In the genomic region with DNA sequence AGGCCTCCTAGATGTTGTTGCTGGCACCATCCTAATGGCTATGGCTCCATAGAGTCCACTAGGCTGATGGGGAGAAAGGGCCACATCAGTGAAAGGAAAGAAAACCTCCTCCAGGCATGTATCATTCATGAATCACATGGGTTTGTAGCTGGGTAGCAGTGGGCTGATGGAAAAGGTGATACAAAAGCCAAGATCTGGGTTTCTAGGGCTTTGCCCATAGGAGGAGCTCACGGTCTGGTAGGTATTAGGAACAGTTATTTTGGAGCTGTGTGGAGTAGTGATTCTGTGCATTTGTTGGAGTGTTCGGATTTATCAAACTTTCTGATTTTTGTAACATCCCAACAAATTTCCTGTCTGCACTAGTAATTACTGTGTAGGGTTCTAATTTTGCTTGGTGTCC, we compare ENCODE assay signal across 19 cellular contexts.
DNase-seq lines count a peak whose midpoint lies in the region; ATAC-seq, FAIRE-seq and TF ChIP-seq lines count a peak whose summit lies in the region.
"Had no signal": no experiment of that assay in that cellular context is flagged by ENCODE, and none has a peak within 500 bp of the region (broad histone marks: within the 10 kb centered on the region; RNA-seq: fewer than 3 reads in every experiment).

No MANE protein-coding gene starts in this region.

- no peaks in the 10 kb centered on the region for H3K79me2 ChIP-seq in H9 (ENCODE audit: insufficient read depth, low read length)
- no peaks in the 10 kb centered on the region for H3K79me2 ChIP-seq in keratinocyte (ENCODE audit: control insufficient read depth, insufficient read depth, low read length)

- H3K4ac ChIP-seq in H9 (ENCODE audit: low read depth, low read length): no peak overlapping the region

- no TSS peak for BruUV-seq in Calu3 (replicated peaks; lab: Mats Ljungman, UMichigan)

- H3K36me3 Mint-ChIP-seq in H9 (ENCODE audit: insufficient read depth in 1 of 3, low read depth in 3 of 3) (no peaks in the 10 kb centered on the region), Calu3 (ENCODE audit: insufficient read depth, unreplicated experiment) (no peaks in the 10 kb centered on the region)
- H3K36me3 Mint-ChIP-seq: CD8-positive, alpha-beta memory T cell; stimulated activated memory B cell treated with anti-CD40 and anti-IgM and Interleukin-4, amounts not matched to agents 10 μg/mL and 1 μg/mL and 100 μg/mL, for 72 hours had no signal

- H3K27ac Mint-ChIP-seq in H9: no peak overlapping the region
- no peak overlapping the region for H3K27ac Mint-ChIP-seq in Calu3 (ENCODE audit: unreplicated experiment)
- H3K27ac Mint-ChIP-seq: CD8-positive, alpha-beta memory T cell; stimulated activated memory B cell treated with anti-CD40 and anti-IgM and Interleukin-4, amounts not matched to agents 10 μg/mL and 1 μg/mL and 100 μg/mL, for 72 hours had no signal

- H3K27me3 ChIP-seq in H9 (ENCODE audit: insufficient read depth, low read length) (no peaks in the 10 kb centered on the region), keratinocyte (ENCODE audit: control insufficient read depth, extremely low read depth, insufficient read depth, low read length) (no peaks in the 10 kb centered on the region)
- H3K27me3 ChIP-seq: ovary, Peyer's patch, tibial nerve had no signal

- H3K18ac ChIP-seq in H9 (ENCODE audit: insufficient read length, low read depth, low read length): no peak overlapping the region

- H4K8ac ChIP-seq in H9 (replicated peaks; ENCODE audit: insufficient read length, low read depth, low read length): no peak overlapping the region

- ATAC-seq in HG02571 (IDR thresholded peaks at IDR 0.05; ENCODE audit: unreplicated experiment): no peak
- no peak for ATAC-seq in GM21619 (IDR thresholded peaks at IDR 0.05; ENCODE audit: unreplicated experiment)
- ATAC-seq: heart right ventricle; stimulated activated memory B cell treated with anti-CD40 and anti-IgM and Interleukin-4, amounts not matched to agents 10 μg/mL and 1 μg/mL and 100 μg/mL, for 72 hours had no signal

- no peaks in the 10 kb centered on the region for H3K9me3 ChIP-seq in H9 (ENCODE audit: control insufficient read depth, low read depth, low read length)
- H3K9me3 ChIP-seq in keratinocyte (ENCODE audit: control insufficient read depth, low read depth, low read length): no peaks in the 10 kb centered on the region
- H3K9me3 ChIP-seq: esophagus muscularis mucosa, heart right ventricle, Peyer's patch, tibial nerve had no signal

- H4K5ac ChIP-seq in H9 (ENCODE audit: insufficient read length, low read depth, low read length): no peak overlapping the region

- H2AFZ ChIP-seq in H9 (ENCODE audit: low read length): no peak overlapping the region
- H2AFZ ChIP-seq in keratinocyte (ENCODE audit: control insufficient read depth, low read length): no peak overlapping the region

- H3K27ac ChIP-seq in H9 (ENCODE audit: insufficient read length, low read depth, low read length) (no peak overlapping the region), VCaP (no peak overlapping the region), keratinocyte (ENCODE audit: control insufficient read depth, insufficient read depth, low read length) (no peak overlapping the region)
- H3K27ac ChIP-seq: esophagus muscularis mucosa, heart right ventricle, ovary, Peyer's patch, tibial nerve had no signal

- no peak overlapping the region for H3K4me3 Mint-ChIP-seq in H9
- H3K4me3 Mint-ChIP-seq in Calu3 (ENCODE audit: low read depth, unreplicated experiment): no peak overlapping the region
- H3K4me3 Mint-ChIP-seq: CD8-positive, alpha-beta memory T cell; stimulated activated memory B cell treated with anti-CD40 and anti-IgM and Interleukin-4, amounts not matched to agents 10 μg/mL and 1 μg/mL and 100 μg/mL, for 72 hours had no signal

- dilution Hi-C loops in keratinocyte (cut with MboI; ENCODE audit: extremely low pct_ligation_motif_present, low sequenced_read_pairs): no loop called here

- H3K23ac ChIP-seq in H9 (ENCODE audit: insufficient read length, low read depth, low read length): no peak overlapping the region

- H3K56ac ChIP-seq in H9 (ENCODE audit: insufficient read length, low read depth, low read length): no peak overlapping the region

- H3K9me3 Mint-ChIP-seq in H9 (no peaks in the 10 kb centered on the region), Calu3 (ENCODE audit: low read depth, unreplicated experiment) (peaks cover 2% of the 10 kb centered on the region)
- H3K9me3 Mint-ChIP-seq: stimulated activated memory B cell treated with anti-CD40 and anti-IgM and Interleukin-4, amounts not matched to agents 10 μg/mL and 1 μg/mL and 100 μg/mL, for 72 hours had no signal

- H3K79me1 ChIP-seq in H9 (ENCODE audit: insufficient read depth, low read depth, low read length, poor library complexity, severe bottlenecking): no peaks in the 10 kb centered on the region

- intact Hi-C loops in Calu3 (cut with micrococcal nuclease; ENCODE audit: unreplicated experiment): no loop called here

- no peak overlapping the region for H3K9ac ChIP-seq in H9 (ENCODE audit: extremely low read depth, insufficient read length, low read length)
- H3K9ac ChIP-seq in keratinocyte (ENCODE audit: control insufficient read depth, extremely low read depth, insufficient read depth, low read length): no peak overlapping the region

- H2AK5ac ChIP-seq in H9 (ENCODE audit: insufficient read length, low read length): no peak overlapping the region

- no peak overlapping the region for H3K4me3 ChIP-seq in keratinocyte (ENCODE audit: control insufficient read depth in 2 of 3, extremely low read depth in 1 of 3, insufficient read depth in 2 of 3, low read depth in 1 of 3, low read length in 3 of 3)
- H3K4me3 ChIP-seq: esophagus muscularis mucosa, heart right ventricle, ovary, Peyer's patch, tibial nerve had no signal

- H3K4me1 ChIP-seq in H9 (ENCODE audit: insufficient read depth, low read length): no peaks in the 10 kb centered on the region
- no peaks in the 10 kb centered on the region for H3K4me1 ChIP-seq in keratinocyte (ENCODE audit: control insufficient read depth, extremely low read depth, insufficient read depth, low read length)
- H3K4me1 ChIP-seq: esophagus muscularis mucosa, heart right ventricle, Peyer's patch, tibial nerve had no signal

- H2BK12ac ChIP-seq in H9 (ENCODE audit: insufficient read length, low read depth, low read length): no peak overlapping the region

- peak; percentile 79 for FAIRE-seq in keratinocyte (lab: Jason Lieb, UNC)
- FAIRE-seq: small intestine had no signal

- H4K91ac ChIP-seq in H9 (ENCODE audit: insufficient read length, low read depth, low read length): no peak overlapping the region

- WGBS in H9 (ENCODE audit: extremely low coverage, insufficient read length, low lambda C conversion rate): no CpG with 5 or more reads among the region's 2 CpGs

- H3K23me2 ChIP-seq in H9 (ENCODE audit: insufficient read length, low read depth, low read length, poor library complexity, severe bottlenecking): no peaks in the 10 kb centered on the region

- peak; percentile 62 for TF ChIP-seq CTCF in H9 (conservative IDR thresholded peaks at IDR 0.05)
- peak; percentile 57 for TF ChIP-seq CTCF in VCaP (conservative IDR thresholded peaks at IDR 0.05)
- peak; percentile 42 to 62 (median 49) for TF ChIP-seq CTCF in keratinocyte (optimal IDR thresholded peaks at IDR 0.05 in 1 of 3, IDR thresholded peaks at IDR 0.05 in 1 of 3, conservative IDR thresholded peaks at IDR 0.05 in 1 of 3; ENCODE audit: extremely low read depth in 1 of 3, insufficient read depth in 2 of 3, low read length in 3 of 3)
- no peak for TF ChIP-seq CTCF in Calu3 (IDR thresholded peaks at IDR 0.05; ENCODE audit: unreplicated experiment)

- H3K4me2 ChIP-seq in H9 (ENCODE audit: insufficient read depth, insufficient read length, low read length) (no peak overlapping the region), keratinocyte (ENCODE audit: control insufficient read depth, extremely low read depth, insufficient read depth, low read depth, low read length) (no peak overlapping the region)

- H2BK120ac ChIP-seq in H9 (ENCODE audit: low read depth, low read length, poor library complexity, severe bottlenecking): no peak overlapping the region

- no peaks in the 10 kb centered on the region for H3K4me1 Mint-ChIP-seq in H9
- no peaks in the 10 kb centered on the region for H3K4me1 Mint-ChIP-seq in Calu3 (ENCODE audit: low read depth, unreplicated experiment)
- H3K4me1 Mint-ChIP-seq: CD8-positive, alpha-beta memory T cell; stimulated activated memory B cell treated with anti-CD40 and anti-IgM and Interleukin-4, amounts not matched to agents 10 μg/mL and 1 μg/mL and 100 μg/mL, for 72 hours had no signal

- no peak overlapping the region for H2BK20ac ChIP-seq in H9 (ENCODE audit: low read depth, low read length, poor library complexity, severe bottlenecking)

- CTCF ChIA-PET in Calu3 (lab: Charles Lee): interaction anchor here (0.7 to 1.3 kb wide), 2 partner anchors 12 to 16 kb away, joined by 3 to 13 read pairs; no protein-coding TSS in a partner anchor

- no peaks in the 10 kb centered on the region for H3K36me3 ChIP-seq in keratinocyte (ENCODE audit: control insufficient read depth in 2 of 2, extremely low read depth in 1 of 2, insufficient read depth in 2 of 2, low read length in 2 of 2)
- H3K36me3 ChIP-seq: esophagus muscularis mucosa, heart right ventricle, ovary, Peyer's patch, tibial nerve had no signal

- H3K9me1 ChIP-seq in keratinocyte (ENCODE audit: control insufficient read depth, extremely low read depth, insufficient read depth, low read length): no peaks in the 10 kb centered on the region

- DNase-seq in Daoy (ENCODE audit: low read depth) (peak; percentile 8), H9 (peak; percentile 31), keratinocyte (ENCODE audit: low read depth, low spot score) (no peak), kidney tubule cell (ENCODE audit: low spot score) (no peak), Calu3 (no peak)
- DNase-seq: activated CD4-positive, CD25-positive, alpha-beta regulatory T cell; CD8-positive, alpha-beta memory T cell; heart right ventricle; NCI-H146; NCI-H526 treated with DMSO at 0.1 percent for 48 hours; ovary; Peyer's patch; small intestine had no signal

- no peak overlapping the region for H2BK15ac ChIP-seq in H9 (ENCODE audit: low read depth, low read length)

- H3K27me3 Mint-ChIP-seq in H9 (ENCODE audit: low read depth) (no peaks in the 10 kb centered on the region; the same call in 1 of the 2 replicates), Calu3 (ENCODE audit: unreplicated experiment) (no peaks in the 10 kb centered on the region)

- H3T11ph ChIP-seq in H9 (ENCODE audit: low read length): no peak overlapping the region

- H3K14ac ChIP-seq in H9 (ENCODE audit: insufficient read depth, low read length): no peak overlapping the region

- no peaks in the 10 kb centered on the region for H4K20me1 ChIP-seq in H9 (ENCODE audit: control insufficient read depth, insufficient read depth, insufficient read length)
- no peaks in the 10 kb centered on the region for H4K20me1 ChIP-seq in keratinocyte (ENCODE audit: control insufficient read depth, extremely low read depth, insufficient read depth, low read length)

- H2BK5ac ChIP-seq in H9 (ENCODE audit: insufficient read length, low read length): no peak overlapping the region

Comparison
In these comparisons a context has a peak if more than half of its experiments do, and no peak if none do; other contexts are left out.
1. DNase-seq: peak in Daoy (single experiment) and H9 (single experiment); none in keratinocyte (single experiment), kidney tubule cell (single experiment) and Calu3 (single experiment).